8 cellular contexts compared by ENCODE assay signal in genomic region chr16:4288148-4288921, GRCh38. TPM values are rescaled to one million over a fixed set of nuclear protein-coding genes. Genes with fewer than 3 reads are reported as not detected.
DNase-seq lines count a peak whose midpoint lies in the region; ATAC-seq and TF ChIP-seq lines count a peak whose summit lies in the region.

No MANE protein-coding gene starts in this region.

- peaks cover 0 to 18% (median 5%) of the 10 kb centered on the region in 4 donors for H3K4me1 ChIP-seq in right lobe of liver

- ATAC-seq in GM21529 (IDR thresholded peaks at IDR 0.05; ENCODE audit: unreplicated experiment) = peak; percentile 62
- peak; percentile 95 for ATAC-seq in activated CD4-positive, alpha-beta T cell treated with anti-CD3 and anti-CD28 coated beads for 36 hours
- ATAC-seq in right lobe of liver = peak; percentile 69 to 86 (median 82)

- no peak overlapping the region for H3K4me3 ChIP-seq in right lobe of liver

- TF ChIP-seq CTCF in chondrocyte (IDR thresholded peaks at IDR 0.05) (peak; percentile 99), right lobe of liver (IDR thresholded peaks at IDR 0.05) (peak; percentile 85 to 96 (median 92))

- CTCF ChIA-PET in activated CD4-positive, alpha-beta T cell treated with anti-CD3 and anti-CD28 coated beads for 36 hours (lab: Charles Lee) = interaction anchor here (0.6 to 2.7 kb wide), 10 partner anchors 9 to 115 kb away, joined by 3 to 28 read pairs (median 4); no protein-coding TSS in a partner anchor

- POLR2A ChIA-PET in activated CD4-positive, alpha-beta T cell treated with anti-CD3 and anti-CD28 coated beads for 36 hours (lab: Charles Lee) = no interaction called here

- no peaks in the 10 kb centered on the region for H3K9me3 ChIP-seq in right lobe of liver

- no peaks in the 10 kb centered on the region for H3K9me3 Mint-ChIP-seq in activated CD4-positive, alpha-beta T cell treated with anti-CD3 and anti-CD28 coated beads for 36 hours (ENCODE audit: low read depth)
- H3K9me3 Mint-ChIP-seq in chondrocyte (ENCODE audit: low read depth) = no peaks in the 10 kb centered on the region

- 2% methylated on average over 8 of the region's 22 CpGs for WGBS in right lobe of liver (ENCODE audit: insufficient coverage, low coverage, low lambda C conversion rate, missing lambda C conversion rate)

- peaks cover 9% of the 10 kb centered on the region for H3K4me1 Mint-ChIP-seq in activated CD4-positive, alpha-beta T cell treated with anti-CD3 and anti-CD28 coated beads for 36 hours
- peaks cover 30% of the 10 kb centered on the region for H3K4me1 Mint-ChIP-seq in chondrocyte (ENCODE audit: low read depth)

- DNase-seq in D341Med (ENCODE audit: low spot score) (peak; percentile 89), NCI-H1092 treated with DMSO at 0.1 percent for 48 hours (lab: John Stamatoyannopoulos, UW) (peak; percentile 61), chondrocyte (ENCODE audit: low spot score) (no peak), right lobe of liver (peak; percentile 75 to 79 (median 76)), NCI-H128 (lab: John Stamatoyannopoulos, UW; ENCODE audit: unreplicated experiment) (no peak)
- peak; percentile 87 for DNase-seq in activated CD4-positive, alpha-beta T cell treated with anti-CD3 and anti-CD28 coated beads for 36 hours
- DNase-seq in stimulated activated CD8-positive, alpha-beta memory T cell treated with anti-CD3 and anti-CD28 coated beads, Interleukin-12 subunit alpha, Interleukin-12 subunit beta, amount 100 ng/mL, for 4 hours (ENCODE audit: low read depth) = peak; percentile 63

- no peaks in the 10 kb centered on the region for H3K27me3 ChIP-seq in right lobe of liver

- no peaks in the 10 kb centered on the region for H3K36me3 Mint-ChIP-seq in activated CD4-positive, alpha-beta T cell treated with anti-CD3 and anti-CD28 coated beads for 36 hours (ENCODE audit: low read depth)
- peaks cover 1% of the 10 kb centered on the region for H3K36me3 Mint-ChIP-seq in chondrocyte (ENCODE audit: low read depth)

- H3K27ac ChIP-seq in right lobe of liver = no peak overlapping the region

- no peak overlapping the region for H3K27ac Mint-ChIP-seq in activated CD4-positive, alpha-beta T cell treated with anti-CD3 and anti-CD28 coated beads for 36 hours
- peak overlapping the region; percentile 49 for H3K27ac Mint-ChIP-seq in chondrocyte (ENCODE audit: unreplicated experiment)

- no peaks in the 10 kb centered on the region for H3K36me3 ChIP-seq in right lobe of liver

- intact Hi-C loops in activated CD4-positive, alpha-beta T cell treated with anti-CD3 and anti-CD28 coated beads for 36 hours (cut with DNase I, micrococcal nuclease) = loop anchor here (1.0 to 5.0 kb wide), 2 partner anchors 42 to 114 kb away; no protein-coding TSS in a partner anchor
- intact Hi-C loops in right lobe of liver (cut with DNase I) = loop anchor here (5.0 to 10.0 kb wide), 2 partner anchors 44 to 116 kb away; no protein-coding TSS in a partner anchor

- TF ChIP-seq POLR2A in right lobe of liver (IDR thresholded peaks at IDR 0.05) = no peak

- H3K4me3 Mint-ChIP-seq in activated CD4-positive, alpha-beta T cell treated with anti-CD3 and anti-CD28 coated beads for 36 hours = no peak overlapping the region
- H3K4me3 Mint-ChIP-seq in chondrocyte (ENCODE audit: unreplicated experiment) = no peak overlapping the region

- peaks cover 9% of the 10 kb centered on the region for H3K27me3 Mint-ChIP-seq in activated CD4-positive, alpha-beta T cell treated with anti-CD3 and anti-CD28 coated beads for 36 hours
- H3K27me3 Mint-ChIP-seq in chondrocyte (ENCODE audit: low read depth) = no peaks in the 10 kb centered on the region

RNA-seq across cellular contexts. Expression of gene TFAP4, which starts 15.5 kb away (rescaled TPM):
- total RNA-seq in activated CD4-positive, alpha-beta T cell treated with anti-CD3 and anti-CD28 coated beads for 36 hours = 10 to 100 TPM; 31.0 to 42.4 TPM
- total RNA-seq in chondrocyte = 2.5 to 4.0 TPM (median 2.5 TPM) in 3 replicates
- total RNA-seq in right lobe of liver = 1 to 10 TPM; 2.6 to 5.8 (median 3.7) TPM

RNA-seq across cellular contexts. Expression of gene GLIS2, which starts 27.5 kb away (rescaled TPM):
- total RNA-seq in activated CD4-positive, alpha-beta T cell treated with anti-CD3 and anti-CD28 coated beads for 36 hours = under 1 TPM; 0.27 to 0.30 TPM
- total RNA-seq in chondrocyte (58.7 to 62.8 TPM (median 61.2 TPM) in 3 replicates), right lobe of liver (1 to 10 TPM in 5 of 6 experiments, under 1 TPM in 1; 0.79 to 2.6 (median 1.4) TPM)

RNA-seq across cellular contexts. Expression of gene SRL, which starts 46.5 kb away (rescaled TPM):
- not detected for total RNA-seq in activated CD4-positive, alpha-beta T cell treated with anti-CD3 and anti-CD28 coated beads for 36 hours
- total RNA-seq in chondrocyte (not detected in 3 replicates), right lobe of liver (under 1 TPM; 0.18 to 0.62 (median 0.28) TPM)

Comparison
In these comparisons a context has a peak if more than half of its experiments do, and no peak if none do; other contexts are left out.
1. DNase-seq: peak in D341Med (single experiment), NCI-H1092 treated with DMSO at 0.1 percent for 48 hours (single experiment), activated CD4-positive, alpha-beta T cell treated with anti-CD3 and anti-CD28 coated beads for 36 hours (single experiment), right lobe of liver (3 of 3) and stimulated activated CD8-positive, alpha-beta memory T cell treated with anti-CD3 and anti-CD28 coated beads, Interleukin-12 subunit alpha, Interleukin-12 subunit beta, amount 100 ng/mL, for 4 hours (single experiment); none in chondrocyte (single experiment) and NCI-H128 (single experiment).
2. RNA of gene GLIS2, which starts 27.5 kb away (total RNA-seq): 58.7 to 62.8 TPM in chondrocyte; 0.79 to 2.6 TPM in right lobe of liver and 0.27 to 0.30 TPM in activated CD4-positive, alpha-beta T cell treated with anti-CD3 and anti-CD28 coated beads for 36 hours; every median in the first group is over 10 times any median in the second.
3. Peak in every context shown above with its lines, with median percentiles within 50 percentile points of each other: ATAC-seq.